In genomic region chr7:34457329-34457728, GRCh38 we compare ENCODE assay signal across 1 cellular context.
TF ChIP-seq lines count a peak whose summit lies in the region.

No MANE protein-coding gene starts in this region.

TF ChIP-seq in WTC11, 78 proteins besides CTCF, POLR2A, EP300 and RAD21 (continued from another document):
- TF ChIP-seq ZNF671 (CRISPR knock-in tag; IDR thresholded peaks at IDR 0.05) (no peak), USF2 (CRISPR knock-in tag; IDR thresholded peaks at IDR 0.05) (no peak), MAX (CRISPR knock-in tag; IDR thresholded peaks at IDR 0.05) (no peak), MYBL2 (CRISPR knock-in tag; IDR thresholded peaks at IDR 0.05) (no peak), ZNF138 (CRISPR knock-in tag; conservative IDR thresholded peaks at IDR 0.05) (no peak), AR (CRISPR knock-in tag; IDR thresholded peaks at IDR 0.05) (no peak), ZSCAN18 (CRISPR knock-in tag; IDR thresholded peaks at IDR 0.05) (no peak), GTF2I (CRISPR knock-in tag; conservative IDR thresholded peaks at IDR 0.05) (no peak)
